Comparison of ENCODE assay signal across 7 cellular contexts in the genomic region with DNA sequence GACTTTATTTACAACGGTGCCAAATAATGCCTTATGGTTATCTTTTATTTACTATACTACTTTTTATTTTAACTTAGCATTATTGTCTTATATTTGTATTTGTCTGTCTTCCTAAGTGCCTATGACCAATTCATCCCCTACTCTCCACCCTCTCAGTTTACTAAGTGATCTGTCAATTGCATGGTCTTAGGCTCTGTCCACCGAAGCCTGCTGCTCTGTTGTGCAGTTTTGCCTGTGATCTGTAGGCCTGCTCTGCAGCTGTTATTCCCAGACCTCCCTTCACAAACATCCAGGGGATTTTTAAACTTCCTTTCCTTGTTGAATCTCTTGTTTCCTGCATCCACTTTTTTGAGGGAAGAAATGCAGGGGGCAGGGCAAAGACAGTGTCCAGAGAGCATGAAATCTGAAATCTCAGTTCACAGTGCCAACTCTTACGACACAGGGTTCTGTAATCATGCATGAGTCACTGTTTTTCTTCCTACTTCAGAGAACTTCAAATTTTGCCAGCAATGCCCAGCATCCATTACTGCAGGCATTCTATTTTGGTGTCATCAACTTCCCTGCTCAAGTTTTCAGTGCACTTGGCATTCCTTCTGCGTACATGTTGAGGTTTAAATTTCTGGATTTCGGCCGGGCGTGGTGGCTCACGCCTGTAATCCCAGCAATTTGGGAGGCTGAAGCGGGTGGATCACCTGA. TPM values are rescaled to one million over a fixed set of nuclear protein-coding genes. Genes with fewer than 3 reads are reported as not detected.
DNase-seq lines count a peak whose midpoint lies in the region; ATAC-seq lines count a peak whose summit lies in the region.

No MANE protein-coding gene starts in this region.

- H3K9me3 Mint-ChIP-seq in activated naive CD8-positive, alpha-beta T cell treated with anti-CD3 and anti-CD28 coated beads, Interleukin-2, amount 50 U/mL, for 24 hours = no peaks in the 10 kb centered on the region
- no peaks in the 10 kb centered on the region for H3K9me3 Mint-ChIP-seq in activated T-helper 1 cell treated with anti-CD3 and anti-CD28 coated beads, Interleukin-12 subunit alpha, Interleukin-12 subunit beta, Interleukin-2, Interleukin-4 antibody, amounts not matched to agents 30 ng/mL and 10 ng/mL and 1 ng/mL, durations not matched to agents 14 hours and 24 hours and 36 hours

- DNase-seq in HT1080 (ENCODE audit: low read depth) (peak; percentile 97), inferior parietal cortex (ENCODE audit: extremely low spot score) (peak; percentile 45), superior temporal gyrus (ENCODE audit: extremely low spot score) (peak; percentile 59), KBM-7 (no peak)
- no peak for DNase-seq in activated naive CD8-positive, alpha-beta T cell treated with anti-CD3 and anti-CD28 coated beads, Interleukin-2, amount 50 U/mL, for 24 hours
- no peak for DNase-seq in activated T-helper 1 cell treated with anti-CD3 and anti-CD28 coated beads, Interleukin-12 subunit alpha, Interleukin-12 subunit beta, Interleukin-2, Interleukin-4 antibody, amounts not matched to agents 30 ng/mL and 10 ng/mL and 1 ng/mL, durations not matched to agents 14 hours and 24 hours and 36 hours (ENCODE audit: low spot score)

- H3K27me3 Mint-ChIP-seq in activated naive CD8-positive, alpha-beta T cell treated with anti-CD3 and anti-CD28 coated beads, Interleukin-2, amount 50 U/mL, for 24 hours = no peaks in the 10 kb centered on the region
- no peaks in the 10 kb centered on the region for H3K27me3 Mint-ChIP-seq in activated T-helper 1 cell treated with anti-CD3 and anti-CD28 coated beads, Interleukin-12 subunit alpha, Interleukin-12 subunit beta, Interleukin-2, Interleukin-4 antibody, amounts not matched to agents 30 ng/mL and 10 ng/mL and 1 ng/mL, durations not matched to agents 14 hours and 24 hours and 36 hours (ENCODE audit: insufficient read depth)

- H3K36me3 Mint-ChIP-seq in activated naive CD8-positive, alpha-beta T cell treated with anti-CD3 and anti-CD28 coated beads, Interleukin-2, amount 50 U/mL, for 24 hours (ENCODE audit: low read depth) = peaks cover 36% of the 10 kb centered on the region
- peaks cover 29% of the 10 kb centered on the region for H3K36me3 Mint-ChIP-seq in activated T-helper 1 cell treated with anti-CD3 and anti-CD28 coated beads, Interleukin-12 subunit alpha, Interleukin-12 subunit beta, Interleukin-2, Interleukin-4 antibody, amounts not matched to agents 30 ng/mL and 10 ng/mL and 1 ng/mL, durations not matched to agents 14 hours and 24 hours and 36 hours (ENCODE audit: low read depth)

- ATAC-seq in activated naive CD8-positive, alpha-beta T cell treated with anti-CD3 and anti-CD28 coated beads, Interleukin-2, amount 50 U/mL, for 24 hours = no peak
- no peak for ATAC-seq in GM19463 (IDR thresholded peaks at IDR 0.05; ENCODE audit: unreplicated experiment)

- in situ Hi-C loops in KBM-7 (cut with MboI; ENCODE audit: low pct_unique_long_range_greater_than_20kb, low sequenced_read_pairs) = no loop called here

- H3K4me1 Mint-ChIP-seq in activated naive CD8-positive, alpha-beta T cell treated with anti-CD3 and anti-CD28 coated beads, Interleukin-2, amount 50 U/mL, for 24 hours = peaks cover 84% of the 10 kb centered on the region
- peaks cover 43% of the 10 kb centered on the region for H3K4me1 Mint-ChIP-seq in activated T-helper 1 cell treated with anti-CD3 and anti-CD28 coated beads, Interleukin-12 subunit alpha, Interleukin-12 subunit beta, Interleukin-2, Interleukin-4 antibody, amounts not matched to agents 30 ng/mL and 10 ng/mL and 1 ng/mL, durations not matched to agents 14 hours and 24 hours and 36 hours (ENCODE audit: low read depth)

- intact Hi-C loops in activated T-helper 1 cell treated with anti-CD3 and anti-CD28 coated beads, Interleukin-12 subunit alpha, Interleukin-12 subunit beta, Interleukin-2, Interleukin-4 antibody, amounts not matched to agents 30 ng/mL and 10 ng/mL and 1 ng/mL, durations not matched to agents 14 hours and 24 hours and 36 hours (cut with micrococcal nuclease) = no loop called here

- peak overlapping the region; percentile 6 for H3K27ac Mint-ChIP-seq in activated naive CD8-positive, alpha-beta T cell treated with anti-CD3 and anti-CD28 coated beads, Interleukin-2, amount 50 U/mL, for 24 hours
- H3K27ac Mint-ChIP-seq in activated T-helper 1 cell treated with anti-CD3 and anti-CD28 coated beads, Interleukin-12 subunit alpha, Interleukin-12 subunit beta, Interleukin-2, Interleukin-4 antibody, amounts not matched to agents 30 ng/mL and 10 ng/mL and 1 ng/mL, durations not matched to agents 14 hours and 24 hours and 36 hours = no peak overlapping the region

- H3K4me3 Mint-ChIP-seq in activated naive CD8-positive, alpha-beta T cell treated with anti-CD3 and anti-CD28 coated beads, Interleukin-2, amount 50 U/mL, for 24 hours = no peak overlapping the region
- H3K4me3 Mint-ChIP-seq in activated T-helper 1 cell treated with anti-CD3 and anti-CD28 coated beads, Interleukin-12 subunit alpha, Interleukin-12 subunit beta, Interleukin-2, Interleukin-4 antibody, amounts not matched to agents 30 ng/mL and 10 ng/mL and 1 ng/mL, durations not matched to agents 14 hours and 24 hours and 36 hours = no peak overlapping the region

RNA-seq across cellular contexts. Expression of a gene that starts 11.4 kb away (rescaled TPM):
- 12.3 and 13.0 TPM in 2 replicates for total RNA-seq in HT1080 (2014; rRNA removed; shearing (Covaris generic))
- polyA plus RNA-seq in HT1080 (2015; cell fraction: cytosol; rRNA removed) = 17.9 and 26.1 TPM in 2 replicates
- polyA plus RNA-seq in HT1080 (2015; cell fraction: nucleus; rRNA removed) = 58.2 and 63.8 TPM in 2 replicates
- total RNA-seq in activated T-helper 1 cell treated with anti-CD3 and anti-CD28 coated beads, Interleukin-12 subunit alpha, Interleukin-12 subunit beta, Interleukin-2, Interleukin-4 antibody, amounts not matched to agents 30 ng/mL and 10 ng/mL and 1 ng/mL, durations not matched to agents 14 hours and 24 hours and 36 hours = 10.4 and 11.0 TPM in 2 replicates

Comparison
In these comparisons a context has a peak if more than half of its experiments do, and no peak if none do; other contexts are left out.
1. DNase-seq: peak in HT1080 (single experiment), inferior parietal cortex (single experiment) and superior temporal gyrus (single experiment); none in activated naive CD8-positive, alpha-beta T cell treated with anti-CD3 and anti-CD28 coated beads, Interleukin-2, amount 50 U/mL, for 24 hours (single experiment), activated T-helper 1 cell treated with anti-CD3 and anti-CD28 coated beads, Interleukin-12 subunit alpha, Interleukin-12 subunit beta, Interleukin-2, Interleukin-4 antibody, amounts not matched to agents 30 ng/mL and 10 ng/mL and 1 ng/mL, durations not matched to agents 14 hours and 24 hours and 36 hours (single experiment) and KBM-7 (single experiment).